ENCODE assay signal across 8 cellular contexts in genomic region chrX:19673334-19674040, GRCh38.
DNase-seq lines count a peak whose midpoint lies in the region; ATAC-seq, FAIRE-seq and TF ChIP-seq lines count a peak whose summit lies in the region.

No MANE protein-coding gene starts in this region.

- H3K4me3 Mint-ChIP-seq in activated T-helper 2 cell treated with anti-CD3 and anti-CD28 coated beads, Interferon-gamma antibody, Interleukin-2, Interleukin-4, amounts not matched to agents 10 μg/mL and 5 μg/mL and 100 μg/mL, durations not matched to agents 14 hours and 24 hours and 36 hours (ENCODE audit: low read depth) = no peak overlapping the region

- ATAC-seq in GM19395 (IDR thresholded peaks at IDR 0.05; ENCODE audit: unreplicated experiment) (no peak), HG03378 (IDR thresholded peaks at IDR 0.05; ENCODE audit: unreplicated experiment) (no peak)

- DNase-seq in 8988T (peak; percentile 37), GM12892 (ENCODE audit: insufficient read length) (no peak), iPS-NIHi7 (ENCODE audit: extremely low spot score) (peak; percentile 33), urothelium cell line (ENCODE audit: low spot score) (peak; percentile 55), HuH-7 (ENCODE audit: low spot score) (no peak)
- DNase-seq in activated T-helper 2 cell treated with anti-CD3 and anti-CD28 coated beads, Interferon-gamma antibody, Interleukin-2, Interleukin-4, amounts not matched to agents 10 μg/mL and 5 μg/mL and 100 μg/mL, durations not matched to agents 14 hours and 24 hours and 36 hours (ENCODE audit: low spot score) = no peak

- FAIRE-seq in GM12892 (lab: Jason Lieb, UNC) (peak; percentile 33), urothelium cell line (lab: Jason Lieb, UNC) (no peak)

- peak overlapping the region; percentile 70 for H3K27ac Mint-ChIP-seq in activated T-helper 2 cell treated with anti-CD3 and anti-CD28 coated beads, Interferon-gamma antibody, Interleukin-2, Interleukin-4, amounts not matched to agents 10 μg/mL and 5 μg/mL and 100 μg/mL, durations not matched to agents 14 hours and 24 hours and 36 hours

- no peaks in the 10 kb centered on the region for H3K9me3 Mint-ChIP-seq in activated T-helper 2 cell treated with anti-CD3 and anti-CD28 coated beads, Interferon-gamma antibody, Interleukin-2, Interleukin-4, amounts not matched to agents 10 μg/mL and 5 μg/mL and 100 μg/mL, durations not matched to agents 14 hours and 24 hours and 36 hours

- TF ChIP-seq POLR2A in GM12892 (IDR thresholded peaks at IDR 0.05; ENCODE audit: low read depth, low read length) = no peak

- intact Hi-C loops in activated T-helper 2 cell treated with anti-CD3 and anti-CD28 coated beads, Interferon-gamma antibody, Interleukin-2, Interleukin-4, amounts not matched to agents 10 μg/mL and 5 μg/mL and 100 μg/mL, durations not matched to agents 14 hours and 24 hours and 36 hours (cut with micrococcal nuclease) = no loop called here

- peaks cover 44% of the 10 kb centered on the region for H3K36me3 Mint-ChIP-seq in activated T-helper 2 cell treated with anti-CD3 and anti-CD28 coated beads, Interferon-gamma antibody, Interleukin-2, Interleukin-4, amounts not matched to agents 10 μg/mL and 5 μg/mL and 100 μg/mL, durations not matched to agents 14 hours and 24 hours and 36 hours (ENCODE audit: low read depth)

- no peaks in the 10 kb centered on the region for H3K27me3 Mint-ChIP-seq in activated T-helper 2 cell treated with anti-CD3 and anti-CD28 coated beads, Interferon-gamma antibody, Interleukin-2, Interleukin-4, amounts not matched to agents 10 μg/mL and 5 μg/mL and 100 μg/mL, durations not matched to agents 14 hours and 24 hours and 36 hours (ENCODE audit: low read depth)

- H3K4me1 Mint-ChIP-seq in activated T-helper 2 cell treated with anti-CD3 and anti-CD28 coated beads, Interferon-gamma antibody, Interleukin-2, Interleukin-4, amounts not matched to agents 10 μg/mL and 5 μg/mL and 100 μg/mL, durations not matched to agents 14 hours and 24 hours and 36 hours (ENCODE audit: low read depth) = peaks cover 40% of the 10 kb centered on the region

Comparison
In these comparisons a context has a peak if more than half of its experiments do, and no peak if none do; other contexts are left out.
1. DNase-seq: peak in 8988T (single experiment), iPS-NIHi7 (single experiment) and urothelium cell line (single experiment); none in GM12892 (single experiment), activated T-helper 2 cell treated with anti-CD3 and anti-CD28 coated beads, Interferon-gamma antibody, Interleukin-2, Interleukin-4, amounts not matched to agents 10 μg/mL and 5 μg/mL and 100 μg/mL, durations not matched to agents 14 hours and 24 hours and 36 hours (single experiment) and HuH-7 (single experiment).